In the genomic region with DNA sequence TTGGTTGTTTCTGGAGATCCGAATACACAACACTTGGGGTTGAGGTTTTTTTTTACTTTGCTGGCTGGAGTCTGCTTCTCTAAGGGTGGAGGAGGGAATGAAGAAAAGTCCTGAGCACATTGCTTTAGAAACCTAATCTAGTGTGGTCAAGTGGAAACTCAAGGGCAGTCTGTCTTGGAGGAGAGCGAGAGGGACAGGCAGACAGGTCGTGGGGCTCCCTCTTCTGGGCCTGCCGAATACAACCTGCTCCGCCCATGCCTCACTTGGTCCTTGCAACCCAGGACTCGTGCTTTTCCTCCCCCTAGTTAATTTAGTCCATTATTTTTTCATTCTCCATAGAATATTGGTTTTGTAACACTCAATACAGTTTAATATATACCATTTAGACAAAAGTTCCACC, we compare ENCODE assay signal across 10 cellular contexts.
DNase-seq lines count a peak whose midpoint lies in the region; ATAC-seq and TF ChIP-seq lines count a peak whose summit lies in the region.
"Had no signal": no experiment of that assay in that cellular context is flagged by ENCODE, and none has a peak within 500 bp of the region (broad histone marks: within the 10 kb centered on the region; RNA-seq: fewer than 3 reads in every experiment).

No MANE protein-coding gene starts in this region.

- H3K4me3 ChIP-seq in neural progenitor cell, result no peak overlapping the region
- H3K4me3 ChIP-seq: PC-9 had no signal

- H3K79me2 ChIP-seq in neural progenitor cell (ENCODE audit: low read depth), result no peaks in the 10 kb centered on the region

- DNase-seq in NCI-H526 (lab: John Stamatoyannopoulos, UW) (peak; percentile 25 to 62), NCI-H526 treated with DMSO at 0.1 percent for 48 hours (lab: John Stamatoyannopoulos, UW) (no peak), neural progenitor cell (ENCODE audit: low spot score) (peak; percentile 35), GOT3 (lab: John Stamatoyannopoulos, UW) (no peak)
- no peak for DNase-seq in CD4-positive, alpha-beta T cell
- DNase-seq: stimulated activated CD4-positive, alpha-beta T cell treated with anti-CD3 and anti-CD28 coated beads, Interleukin-2, amount 100 ng/mL, for 24 hours had no signal

- intact Hi-C loops in CD4-positive, alpha-beta T cell (cut with DNase I, micrococcal nuclease), result no loop called here

- no peaks in the 10 kb centered on the region for H3K27me3 Mint-ChIP-seq in brain
- peaks cover 2% of the 10 kb centered on the region for H3K27me3 Mint-ChIP-seq in neural progenitor cell (ENCODE audit: insufficient read depth, low read depth)
- no peaks in the 10 kb centered on the region for H3K27me3 Mint-ChIP-seq in CD4-positive, alpha-beta T cell
- H3K27me3 Mint-ChIP-seq in activated T-helper 17 cell treated with anti-CD3 and anti-CD28 coated beads, Interleukin-2, amount 50 U/mL, for 72 hours, result no peaks in the 10 kb centered on the region

- H3K27ac Mint-ChIP-seq in brain (peak overlapping the region in 1 of 5 experiments; percentile 3), neural progenitor cell (peak overlapping the region; percentile 33)
- H3K27ac Mint-ChIP-seq in CD4-positive, alpha-beta T cell, result no peak overlapping the region
- no peak overlapping the region for H3K27ac Mint-ChIP-seq in activated T-helper 17 cell treated with anti-CD3 and anti-CD28 coated beads, Interleukin-2, amount 50 U/mL, for 72 hours

- no peak overlapping the region for H3K27ac ChIP-seq in neural progenitor cell
- H3K27ac ChIP-seq in CD4-positive, alpha-beta T cell (ENCODE audit: low read depth, low read length), result no peak overlapping the region
- H3K27ac ChIP-seq: PC-9 had no signal

- H3K36me3 Mint-ChIP-seq in brain, result no peaks in the 10 kb centered on the region
- no peaks in the 10 kb centered on the region for H3K36me3 Mint-ChIP-seq in neural progenitor cell
- H3K36me3 Mint-ChIP-seq in CD4-positive, alpha-beta T cell (ENCODE audit: low read depth), result no peaks in the 10 kb centered on the region
- no peaks in the 10 kb centered on the region for H3K36me3 Mint-ChIP-seq in activated T-helper 17 cell treated with anti-CD3 and anti-CD28 coated beads, Interleukin-2, amount 50 U/mL, for 72 hours (ENCODE audit: low read depth)

- POLR2A ChIA-PET in CD4-positive, alpha-beta T cell (lab: Charles Lee), result no interaction called here

- H3K9me3 Mint-ChIP-seq in brain (no peaks in the 10 kb centered on the region), neural progenitor cell (no peaks in the 10 kb centered on the region)
- H3K9me3 Mint-ChIP-seq in CD4-positive, alpha-beta T cell, result no peaks in the 10 kb centered on the region
- H3K9me3 Mint-ChIP-seq in activated T-helper 17 cell treated with anti-CD3 and anti-CD28 coated beads, Interleukin-2, amount 50 U/mL, for 72 hours, result no peaks in the 10 kb centered on the region

- no peak overlapping the region for H3K4me2 ChIP-seq in neural progenitor cell
- H3K4me2 ChIP-seq: PC-9 had no signal

- TF ChIP-seq CTCF in LNCAP (IDR thresholded peaks at IDR 0.05) (peak; percentile 89), brain (conservative IDR thresholded peaks at IDR 0.05) (peak; percentile 20 to 53), neural progenitor cell (IDR thresholded peaks at IDR 0.05) (peak; percentile 50)
- TF ChIP-seq CTCF in CD4-positive, alpha-beta T cell (IDR thresholded peaks at IDR 0.05), result no peak

- no peak for ATAC-seq in CD4-positive, alpha-beta T cell (ENCODE audit: poor library complexity)
- ATAC-seq in activated T-helper 17 cell treated with anti-CD3 and anti-CD28 coated beads, Interleukin-2, amount 50 U/mL, for 72 hours (replicated peaks), result no peak

- CTCF ChIA-PET in CD4-positive, alpha-beta T cell (lab: Charles Lee), result no interaction called here

- no peaks in the 10 kb centered on the region for H3F3A ChIP-seq in neural progenitor cell (ENCODE audit: low read depth)

- no peaks in the 10 kb centered on the region for H3K4me1 ChIP-seq in neural progenitor cell

- no peaks in the 10 kb centered on the region for H4K20me1 ChIP-seq in neural progenitor cell (ENCODE audit: low read depth)

- no peak overlapping the region for H2AFZ ChIP-seq in neural progenitor cell (replicated peaks)
- H2AFZ ChIP-seq: PC-9 had no signal

- H3K4me3 Mint-ChIP-seq in brain, result no peak overlapping the region
- no peak overlapping the region for H3K4me3 Mint-ChIP-seq in neural progenitor cell
- H3K4me3 Mint-ChIP-seq in CD4-positive, alpha-beta T cell, result no peak overlapping the region
- H3K4me3 Mint-ChIP-seq in activated T-helper 17 cell treated with anti-CD3 and anti-CD28 coated beads, Interleukin-2, amount 50 U/mL, for 72 hours, result no peak overlapping the region

- H3K36me3 ChIP-seq in neural progenitor cell, result no peaks in the 10 kb centered on the region

- H3K27me3 ChIP-seq in neural progenitor cell, result no peaks in the 10 kb centered on the region
- H3K27me3 ChIP-seq in CD4-positive, alpha-beta T cell (ENCODE audit: control insufficient read depth, insufficient read depth, low read length), result no peaks in the 10 kb centered on the region

- H3K4me1 Mint-ChIP-seq in brain (peaks cover 27% of the 10 kb centered on the region), neural progenitor cell (peaks cover 7% of the 10 kb centered on the region)
- H3K4me1 Mint-ChIP-seq in CD4-positive, alpha-beta T cell (ENCODE audit: low read depth), result no peaks in the 10 kb centered on the region
- peaks cover 3% of the 10 kb centered on the region for H3K4me1 Mint-ChIP-seq in activated T-helper 17 cell treated with anti-CD3 and anti-CD28 coated beads, Interleukin-2, amount 50 U/mL, for 72 hours

- no peak overlapping the region for H3K9ac ChIP-seq in neural progenitor cell

- H3K9me3 ChIP-seq in neural progenitor cell (ENCODE audit: low read depth), result no peaks in the 10 kb centered on the region
- H3K9me3 ChIP-seq in CD4-positive, alpha-beta T cell (ENCODE audit: control insufficient read depth, low read length), result no peaks in the 10 kb centered on the region

Comparison
In these comparisons a context has a peak if more than half of its experiments do, and no peak if none do; other contexts are left out.
1. DNase-seq: peak in NCI-H526 (2 of 2) and neural progenitor cell (single experiment); none in NCI-H526 treated with DMSO at 0.1 percent for 48 hours (single experiment), GOT3 (single experiment) and CD4-positive, alpha-beta T cell (0 of 10).